7 cellular contexts compared by ENCODE assay signal in the genomic region with DNA sequence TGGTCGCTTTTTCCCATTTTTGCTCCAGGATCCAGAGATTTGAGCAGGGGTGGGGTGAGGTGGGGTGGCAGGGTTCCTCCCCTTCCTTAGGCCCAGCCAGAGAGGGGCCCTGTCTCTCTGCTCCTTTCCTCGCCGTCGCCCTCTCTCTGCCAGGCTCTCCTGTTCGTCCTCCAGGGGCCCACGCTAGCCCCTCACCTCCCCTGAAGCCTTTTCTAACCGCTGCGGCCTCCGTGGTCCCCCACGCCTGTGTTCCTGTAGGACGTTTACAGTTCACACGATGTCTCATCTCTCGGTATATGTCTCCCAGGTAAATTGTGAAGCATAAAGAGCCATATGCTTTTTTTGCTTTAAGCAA. TPM values are rescaled to one million over a fixed set of nuclear protein-coding genes. Genes with fewer than 3 reads are reported as not detected.
A peak's percentile ranks its signal among the peaks of the same experiment; 100 is the strongest.
DNase-seq lines count a peak whose midpoint lies in the region; ATAC-seq and TF ChIP-seq lines count a peak whose summit lies in the region.

No MANE protein-coding gene starts in this region.

- no peaks in the 10 kb centered on the region for H3K36me3 ChIP-seq in stomach

- 44 to 54% (median 50%) methylated on average over 13 of the region's 13 CpGs for WGBS in stomach, 5 donors

- H3K27me3 ChIP-seq in stomach = no peaks in the 10 kb centered on the region

- H3K27ac Mint-ChIP-seq in T-cell = peak overlapping the region in 1 of 2 donors; percentile 20

- no peaks in the 10 kb centered on the region for H3K9me3 Mint-ChIP-seq in T-cell

- peaks cover 11 to 15% (median 13%) of the 10 kb centered on the region in 3 donors for H3K4me1 Mint-ChIP-seq in T-cell

- POLR2A ChIA-PET in T-cell (lab: Charles Lee) = interaction anchor here in 1 of 2 donors (0.5 to 0.6 kb wide), 2 partner anchors 145 to 473 kb away, joined by 3 to 10 read pairs; no protein-coding TSS in a partner anchor

- peak overlapping the region; percentile 40 to 52 (median 47) for H3K4me3 ChIP-seq in stomach

- no peaks in the 10 kb centered on the region for H3K9me3 ChIP-seq in stomach

- DNase-seq in T-cell = no peak
- DNase-seq in iPS-NIHi11 (ENCODE audit: low spot score) = peak; percentile 25
- no peak for DNase-seq in stomach
- no peak for DNase-seq in DMS53 (lab: John Stamatoyannopoulos, UW)

- intact Hi-C loops in stomach (cut with DNase I; ENCODE audit: low total_unique reads) = no loop called here

- H3K27me3 Mint-ChIP-seq in T-cell = peaks cover 48 to 59% of the 10 kb centered on the region in 2 donors

- TF ChIP-seq POLR2A in stomach (IDR thresholded peaks at IDR 0.05) = no peak

- ATAC-seq in GM21529 (IDR thresholded peaks at IDR 0.05; ENCODE audit: unreplicated experiment) = peak; percentile 8
- no peak for ATAC-seq in T-cell (replicated peaks in 1 of 4)
- no peak for ATAC-seq in GM18520 (IDR thresholded peaks at IDR 0.05; ENCODE audit: unreplicated experiment)
- no peak for ATAC-seq in HG03095 (IDR thresholded peaks at IDR 0.05; ENCODE audit: unreplicated experiment)

- peak overlapping the region; percentile 58 to 80 (median 69) for H3K4me3 Mint-ChIP-seq in T-cell

- H3K27ac ChIP-seq in stomach = peak overlapping the region in 4 of 5 donors; percentile 42 to 83 (median 72)

- TF ChIP-seq CTCF in stomach (IDR thresholded peaks at IDR 0.05) = no peak

- H3K36me3 Mint-ChIP-seq in T-cell = no peaks in the 10 kb centered on the region

- H3K4me1 ChIP-seq in stomach = peaks cover 7 to 21% (median 18%) of the 10 kb centered on the region in 4 donors

- no peak for TF ChIP-seq EP300 in stomach (IDR thresholded peaks at IDR 0.05)

- CTCF ChIA-PET in T-cell (lab: Charles Lee) = no interaction called here

RNA-seq across cellular contexts. Expression of a gene that starts 49.9 kb away (rescaled TPM):
- under 1 TPM in 2 of 5 donors, not detected in 3; 0.13 to 0.14 TPM for total RNA-seq in T-cell
- 1 to 10 TPM in 4 of 5 donors, not detected in 1; 1.7 to 6.8 (median 4.5) TPM for total RNA-seq in stomach
- polyA plus RNA-seq in stomach = under 1 TPM; 0.10 to 0.46 (median 0.37) TPM
